8 cellular contexts compared by ENCODE assay signal in the genomic region with DNA sequence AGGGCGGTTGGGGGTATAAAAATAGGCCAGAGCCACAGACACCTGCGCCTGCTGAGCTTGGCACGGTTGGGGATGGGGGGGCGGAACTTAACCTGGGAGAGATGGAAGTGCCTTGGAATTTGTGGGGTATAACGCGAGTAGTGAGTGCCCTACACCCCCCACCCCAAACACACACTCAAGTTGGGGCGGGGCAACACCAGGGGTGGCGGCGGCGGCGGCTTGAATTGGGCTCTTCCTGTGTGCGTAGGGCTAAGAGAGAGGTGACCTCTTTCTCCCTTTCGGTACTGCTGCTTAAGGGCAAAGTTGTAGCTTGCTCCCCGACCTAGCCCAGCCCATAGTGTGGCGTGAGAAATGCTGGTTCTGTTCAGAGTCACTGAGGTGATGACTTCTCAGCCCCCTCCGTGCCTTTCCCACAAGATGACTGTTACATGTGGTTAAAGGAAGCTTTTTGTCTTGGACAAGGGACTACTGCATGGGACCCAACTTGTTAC. TPM values are rescaled to one million over a fixed set of nuclear protein-coding genes. Genes with fewer than 3 reads are reported as not detected.
A peak's percentile ranks its signal among the peaks of the same experiment; 100 is the strongest.
DNase-seq lines count a peak whose midpoint lies in the region; ATAC-seq and TF ChIP-seq lines count a peak whose summit lies in the region.

No MANE protein-coding gene starts in this region.

- H3K27me3 ChIP-seq in colonic mucosa (no peaks in the 10 kb centered on the region), mesendoderm (ENCODE audit: insufficient read depth, low read length, poor library complexity) (no peaks in the 10 kb centered on the region)

- no peaks in the 10 kb centered on the region for H3K9me3 ChIP-seq in colonic mucosa

- peak overlapping the region; percentile 83 to 94 (median 91) for H3K27ac Mint-ChIP-seq in CD14-positive monocyte
- peak overlapping the region; percentile 95 for H3K27ac Mint-ChIP-seq in stimulated activated memory B cell treated with anti-CD40 and anti-IgM and Interleukin-4, amounts not matched to agents 10 μg/mL and 1 μg/mL and 100 μg/mL, for 72 hours

- H3K4me1 ChIP-seq in colonic mucosa (no peaks in the 10 kb centered on the region), mesendoderm (ENCODE audit: control insufficient read depth, low read depth, low read length) (peaks cover 3% of the 10 kb centered on the region)

- H2BK5ac ChIP-seq in mesendoderm (ENCODE audit: low read length), result no peak overlapping the region

- peak overlapping the region; percentile 90 to 93 for H3K4me3 Mint-ChIP-seq in CD14-positive monocyte
- H3K4me3 Mint-ChIP-seq in stimulated activated memory B cell treated with anti-CD40 and anti-IgM and Interleukin-4, amounts not matched to agents 10 μg/mL and 1 μg/mL and 100 μg/mL, for 72 hours, result peak overlapping the region; percentile 95

- H4K8ac ChIP-seq in mesendoderm (ENCODE audit: low read depth, low read length), result no peak overlapping the region

- no peak overlapping the region for H3K18ac ChIP-seq in mesendoderm (ENCODE audit: low read length)

- H3K27me3 Mint-ChIP-seq in CD14-positive monocyte (ENCODE audit: low read depth in 3 of 3), result peaks cover 0 to 35% (median 0%) of the 10 kb centered on the region in 3 donors
- no peaks in the 10 kb centered on the region for H3K27me3 Mint-ChIP-seq in stimulated activated memory B cell treated with anti-CD40 and anti-IgM and Interleukin-4, amounts not matched to agents 10 μg/mL and 1 μg/mL and 100 μg/mL, for 72 hours

- H2AK5ac ChIP-seq in mesendoderm (ENCODE audit: low read length), result no peak overlapping the region

- H4K5ac ChIP-seq in mesendoderm (ENCODE audit: low read length), result no peak overlapping the region

- TF ChIP-seq CTCF in CD14-positive monocyte (IDR thresholded peaks at IDR 0.05) (no peak), colonic mucosa (IDR thresholded peaks at IDR 0.05) (no peak)

- H2BK120ac ChIP-seq in mesendoderm (ENCODE audit: low read depth, low read length), result no peak overlapping the region

- H3K36me3 ChIP-seq in colonic mucosa, result no peaks in the 10 kb centered on the region
- H3K36me3 ChIP-seq in mesendoderm (ENCODE audit: control insufficient read depth, insufficient read depth, low read length), result no peaks in the 10 kb centered on the region

- peak overlapping the region; percentile 49 for H3K4me3 ChIP-seq in colonic mucosa
- H3K4me3 ChIP-seq in mesendoderm (ENCODE audit: low read length), result peak overlapping the region; percentile 77

- H3K4ac ChIP-seq in mesendoderm (ENCODE audit: low read depth, low read length), result peak overlapping the region; percentile 48

- H3K79me1 ChIP-seq in mesendoderm (ENCODE audit: low read length), result no peaks in the 10 kb centered on the region

- H3K9me3 Mint-ChIP-seq in CD14-positive monocyte, result peaks cover 0 to 15% (median 2%) of the 10 kb centered on the region in 7 donors
- no peaks in the 10 kb centered on the region for H3K9me3 Mint-ChIP-seq in stimulated activated memory B cell treated with anti-CD40 and anti-IgM and Interleukin-4, amounts not matched to agents 10 μg/mL and 1 μg/mL and 100 μg/mL, for 72 hours

- no peak overlapping the region for H2BK15ac ChIP-seq in mesendoderm (replicated peaks; ENCODE audit: low read depth)

- peaks cover 25% of the 10 kb centered on the region for H3K79me2 ChIP-seq in mesendoderm (ENCODE audit: control insufficient read depth, insufficient read depth, low read length)

- DNase-seq in CD14-positive monocyte (ENCODE audit: low spot score) (peak; percentile 43), colonic mucosa (peak; percentile 43), mesendoderm (peak; percentile 62), NCI-H128 (lab: John Stamatoyannopoulos, UW; ENCODE audit: unreplicated experiment) (no peak)
- DNase-seq in activated CD4-positive, CD25-positive, alpha-beta regulatory T cell treated with anti-CD3 and anti-CD28 coated beads, Interleukin-2, amount 50 U/mL, for 16 hours (ENCODE audit: low read depth, low spot score), result peak; percentile 2

- H3K4me1 Mint-ChIP-seq in CD14-positive monocyte, result peaks cover 47% of the 10 kb centered on the region
- peaks cover 22% of the 10 kb centered on the region for H3K4me1 Mint-ChIP-seq in stimulated activated memory B cell treated with anti-CD40 and anti-IgM and Interleukin-4, amounts not matched to agents 10 μg/mL and 1 μg/mL and 100 μg/mL, for 72 hours

- peaks cover 0 to 6% of the 10 kb centered on the region in 2 donors for H3K36me3 Mint-ChIP-seq in CD14-positive monocyte
- peaks cover 9% of the 10 kb centered on the region for H3K36me3 Mint-ChIP-seq in stimulated activated memory B cell treated with anti-CD40 and anti-IgM and Interleukin-4, amounts not matched to agents 10 μg/mL and 1 μg/mL and 100 μg/mL, for 72 hours

- H3K4me2 ChIP-seq in mesendoderm (ENCODE audit: low read length), result peak overlapping the region; percentile 71

- H3K9ac ChIP-seq in colonic mucosa (ENCODE audit: low read depth in 2 of 2, low read length in 2 of 2) (peak overlapping the region; percentile 73 to 78), mesendoderm (ENCODE audit: low read length) (peak overlapping the region; percentile 84)

- peak overlapping the region; percentile 74 for H3K27ac ChIP-seq in colonic mucosa
- H3K27ac ChIP-seq in mesendoderm (ENCODE audit: low read depth, low read length), result peak overlapping the region; percentile 47

- WGBS in mesendoderm (ENCODE audit: extremely low coverage, insufficient coverage, low lambda C conversion rate), result no CpG with 5 or more reads among the region's 16 CpGs

- ATAC-seq in GM19467 (IDR thresholded peaks at IDR 0.05; ENCODE audit: unreplicated experiment) (peak; percentile 48), HG03558 (IDR thresholded peaks at IDR 0.05; ENCODE audit: extremely low read depth, unreplicated experiment) (peak; percentile 27)
- ATAC-seq in stimulated activated memory B cell treated with anti-CD40 and anti-IgM and Interleukin-4, amounts not matched to agents 10 μg/mL and 1 μg/mL and 100 μg/mL, for 72 hours, result peak; percentile 80

- intact Hi-C loops in CD14-positive monocyte (cut with micrococcal nuclease) (no loop called here), colonic mucosa (cut with DNase I) (no loop called here)

- peak overlapping the region; percentile 93 for H3K56ac ChIP-seq in mesendoderm (ENCODE audit: low read length)

- H3K23ac ChIP-seq in mesendoderm (ENCODE audit: low read length), result no peak overlapping the region

RNA-seq across cellular contexts. Expression of gene STK26, which starts 0.8 kb away (rescaled TPM):
- 10 to 100 TPM; 22.2 to 25.1 TPM for polyA plus RNA-seq in CD14-positive monocyte
- 10 to 100 TPM; 19.2 to 21.9 TPM for total RNA-seq in colonic mucosa
- 69.3 TPM for polyA plus RNA-seq in mesendoderm (2013, experiment 1 of 2)
- 71.4 TPM for polyA plus RNA-seq in mesendoderm (2013, experiment 2 of 2)

Comparison
In these comparisons a context has a peak if more than half of its experiments do, and no peak if none do; other contexts are left out.
1. ATAC-seq: peak in every context shown above with its lines; median percentile 80 in stimulated activated memory B cell treated with anti-CD40 and anti-IgM and Interleukin-4, amounts not matched to agents 10 μg/mL and 1 μg/mL and 100 μg/mL, for 72 hours; 48 in GM19467; 27 in HG03558.